In genomic region chr19:15825753-15826152, GRCh38 we compare ENCODE assay signal across 9 cellular contexts. TPM values are rescaled to one million over a fixed set of nuclear protein-coding genes. Genes with fewer than 3 reads are reported as not detected.
"Had no signal": no experiment of that assay in that cellular context is flagged by ENCODE, and none has a peak within 500 bp of the region (broad histone marks: within the 10 kb centered on the region; RNA-seq: fewer than 3 reads in every experiment).

No MANE protein-coding gene starts in this region.

- DNase-seq: GDM1, GF-D8 had no signal

- FAIRE-seq: G401.6, GM12878, GM12891, GM12892, GM18507, GM19239 had no signal

- H3K4me3 ChIP-seq: GM12878 had no signal

- ATAC-seq: GM12878 had no signal

RNA-seq across cellular contexts. Expression of gene OR10H1, which starts 10.3 kb away (rescaled TPM):
- total RNA-seq: G401, GM12878 had no signal
- polyA plus RNA-seq: GM12878 had no signal

RNA-seq across cellular contexts. Expression of gene OR10H5, which starts 38.3 kb away (rescaled TPM):
- total RNA-seq: G401, GM12878 had no signal
- polyA plus RNA-seq: GM12878 had no signal
